Comparison of ENCODE assay signal across 17 cellular contexts in the genomic region with DNA sequence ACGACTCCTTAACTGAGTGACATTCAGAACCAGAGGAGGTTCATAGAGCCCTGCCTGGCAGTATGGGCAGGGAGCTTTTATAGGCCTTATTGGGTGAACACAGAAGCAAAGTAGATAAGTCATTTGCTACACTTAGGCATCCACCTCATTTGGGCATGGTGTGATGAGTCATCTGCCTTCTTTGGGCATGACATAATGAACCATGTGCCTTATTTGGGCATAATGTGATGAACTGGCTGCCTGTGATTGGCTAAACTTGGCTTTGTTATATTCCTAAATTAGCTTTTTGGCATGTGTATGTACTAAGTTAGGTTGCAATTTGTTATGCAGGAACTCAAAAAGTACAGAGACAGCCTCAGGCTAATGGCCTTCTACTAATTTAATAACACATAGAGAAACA.
DNase-seq lines count a peak whose midpoint lies in the region; ATAC-seq, FAIRE-seq and TF ChIP-seq lines count a peak whose summit lies in the region.
"Had no signal": no experiment of that assay in that cellular context is flagged by ENCODE, and none has a peak within 500 bp of the region (broad histone marks: within the 10 kb centered on the region; RNA-seq: fewer than 3 reads in every experiment).

No MANE protein-coding gene starts in this region.

- H2BK5ac ChIP-seq in H1 (ENCODE audit: low read depth, low read length) (no peak overlapping the region), mesenchymal stem cell (ENCODE audit: low read depth, low read length, poor library complexity, severe bottlenecking) (no peak overlapping the region)

- no peak overlapping the region for H4K8ac ChIP-seq in H1 (ENCODE audit: extremely low read depth, insufficient read depth, low read length)
- no peak overlapping the region for H4K8ac ChIP-seq in mesenchymal stem cell (ENCODE audit: low read length)

- no peak for TF ChIP-seq EP300 in H1 (IDR thresholded peaks at IDR 0.05; ENCODE audit: borderline replicate concordance in 1 of 2, low read depth in 2 of 2, low read length in 2 of 2)

- TF ChIP-seq POLR2A in H1 (IDR thresholded peaks at IDR 0.05; ENCODE audit: control extremely low read depth in 1 of 2, low read depth in 2 of 2, low read length in 2 of 2): no peak
- no peak for TF ChIP-seq POLR2A in testis (IDR thresholded peaks at IDR 0.05)

- no peaks in the 10 kb centered on the region for H3K4me1 ChIP-seq in HEK293 (ENCODE audit: control insufficient read depth, insufficient read depth, low read length)
- no peaks in the 10 kb centered on the region for H3K4me1 ChIP-seq in PC-3 (ENCODE audit: insufficient read depth, low read length)
- no peaks in the 10 kb centered on the region for H3K4me1 ChIP-seq in H1 (replicated peaks in 1 of 4; ENCODE audit: control insufficient read depth in 3 of 4, insufficient read depth in 4 of 4, low read length in 3 of 4)
- H3K4me1 ChIP-seq in mesenchymal stem cell (ENCODE audit: control insufficient read depth, insufficient read depth, low read depth, low read length): no peaks in the 10 kb centered on the region
- H3K4me1 ChIP-seq in testis: no peaks in the 10 kb centered on the region
- H3K4me1 ChIP-seq: uterus had no signal

- TF ChIP-seq CTCF in HEK293 (tag by site-specific recombination; IDR thresholded peaks at IDR 0.05) (no peak), PC-3 (conservative IDR thresholded peaks at IDR 0.05; ENCODE audit: low read depth, low read length) (no peak), H1 (IDR thresholded peaks at IDR 0.05; ENCODE audit: control extremely low read depth in 1 of 3, insufficient read depth in 1 of 3, low read depth in 1 of 3, low read length in 3 of 3) (no peak), testis (IDR thresholded peaks at IDR 0.05) (no peak)

- H3K27ac ChIP-seq in HEK293 (ENCODE audit: extremely low read depth, low read depth, low read length) (no peak overlapping the region), PC-3 (ENCODE audit: low read length) (no peak overlapping the region), H1 (ENCODE audit: low read depth, low read length) (no peak overlapping the region), mesenchymal stem cell (ENCODE audit: low read length, poor library complexity, severe bottlenecking) (no peak overlapping the region), testis (no peak overlapping the region)
- H3K27ac ChIP-seq: uterus had no signal

- POLR2A ChIA-PET in HEK293 (lab: Yijun Ruan, JAX) (no interaction called here), PC-3 (lab: Charles Lee; ENCODE audit: unreplicated experiment) (no interaction called here), H1 (lab: Charles Lee; ENCODE audit: partially characterized antibody) (no interaction called here)

- H3K4ac ChIP-seq in H1 (replicated peaks; ENCODE audit: insufficient read length, low read depth, low read length) (no peak overlapping the region), mesenchymal stem cell (ENCODE audit: low read depth in 1 of 2, low read length in 2 of 2) (no peak overlapping the region)

- H3K23me2 ChIP-seq in H1 (ENCODE audit: low read depth, low read length): no peaks in the 10 kb centered on the region

- no peaks in the 10 kb centered on the region for H3K9me2 ChIP-seq in PC-3 (replicated peaks; ENCODE audit: low read length)

- H2BK15ac ChIP-seq in H1 (ENCODE audit: low read length) (no peak overlapping the region), mesenchymal stem cell (ENCODE audit: low read depth, poor library complexity, severe bottlenecking) (no peak overlapping the region)

- H2BK12ac ChIP-seq in H1 (ENCODE audit: low read depth, low read length) (no peak overlapping the region), mesenchymal stem cell (ENCODE audit: low read length in 2 of 2) (no peak overlapping the region)

- H3K14ac ChIP-seq in H1 (ENCODE audit: insufficient read length) (no peak overlapping the region), mesenchymal stem cell (ENCODE audit: low read length in 2 of 2) (no peak overlapping the region)

- H4K5ac ChIP-seq in H1 (ENCODE audit: insufficient read length, low read depth, low read length): no peak overlapping the region

- H2BK120ac ChIP-seq in H1 (replicated peaks; ENCODE audit: low read depth, low read length) (no peak overlapping the region), mesenchymal stem cell (ENCODE audit: low read depth, low read length) (no peak overlapping the region)

- TF ChIP-seq RAD21 in H1 (IDR thresholded peaks at IDR 0.05 in 1 of 2, conservative IDR thresholded peaks at IDR 0.05 in 1 of 2; ENCODE audit: low read depth in 2 of 2, low read length in 2 of 2): no peak

- intact Hi-C loops in PC-3 (cut with micrococcal nuclease): no loop called here
- intact Hi-C loops in testis (cut with DNase I; ENCODE audit: low total_unique reads): no loop called here

- WGBS in H1 (ENCODE audit: extremely low coverage in 1 of 2, insufficient coverage in 1 of 2, insufficient read length in 1 of 2, insufficient replicate concordance in 2 of 2, low coverage in 1 of 2, low lambda C conversion rate in 2 of 2, missing lambda C conversion rate in 1 of 2), 2 experiments: 100% methylated on average over 1 of the region's 1 CpG; no CpG with 5 or more reads in 1 of the 2 experiments
- 92% methylated on average over 1 of the region's 1 CpG for WGBS in mesenchymal stem cell
- WGBS in testis, 2 donors: 56 to 80% methylated on average over 1 of the region's 1 CpG

- no peak for FAIRE-seq in H1 (lab: Jason Lieb, UNC)

- H3K56ac ChIP-seq in H1 (replicated peaks; ENCODE audit: insufficient read length, low read depth, low read length): no peak overlapping the region

- no TSS peak for BruUV-seq in PC-3 (replicated peaks; lab: Mats Ljungman, UMichigan)

- H3K79me2 ChIP-seq in PC-3 (ENCODE audit: low read length): no peaks in the 10 kb centered on the region
- H3K79me2 ChIP-seq in H1 (ENCODE audit: control insufficient read depth in 1 of 2, insufficient read depth in 2 of 2, low read length in 2 of 2): no peaks in the 10 kb centered on the region

- no peaks in the 10 kb centered on the region for H4K20me1 ChIP-seq in PC-3 (ENCODE audit: low read length)
- H4K20me1 ChIP-seq in H1 (replicated peaks in 1 of 2; ENCODE audit: control insufficient read depth in 1 of 2, insufficient read depth in 2 of 2, low read length in 2 of 2): no peaks in the 10 kb centered on the region

- H3K18ac ChIP-seq in H1 (ENCODE audit: extremely low read depth, low read length): no peak overlapping the region
- H3K18ac ChIP-seq in mesenchymal stem cell (ENCODE audit: low read depth in 1 of 2, low read length in 2 of 2): no peak overlapping the region

- no peak overlapping the region for H4K91ac ChIP-seq in H1 (replicated peaks; ENCODE audit: insufficient read length, low read length)
- H4K91ac ChIP-seq in mesenchymal stem cell (ENCODE audit: low read length): no peak overlapping the region

- no peak for ATAC-seq in PC-3

- H3K27me3 ChIP-seq in PC-3 (ENCODE audit: low read length) (no peaks in the 10 kb centered on the region), H1 (replicated peaks in 1 of 4; ENCODE audit: control insufficient read depth in 3 of 4, extremely low read depth in 1 of 4, insufficient read depth in 3 of 4, low read length in 3 of 4) (no peaks in the 10 kb centered on the region), mesenchymal stem cell (ENCODE audit: control insufficient read depth in 1 of 2, insufficient read depth in 1 of 2, low read length in 2 of 2) (no peaks in the 10 kb centered on the region), testis (no peaks in the 10 kb centered on the region)
- H3K27me3 ChIP-seq: uterus had no signal

- CTCF ChIA-PET in HEK293 (lab: Yijun Ruan, JAX) (interaction anchor here (0.8 kb wide), 1 partner anchor 1101 kb away, joined by 3 read pairs; no protein-coding TSS in a partner anchor), PC-3 (lab: Charles Lee) (no interaction called here), H1 (lab: Charles Lee; ENCODE audit: partially characterized antibody) (interaction anchor here (2.7 kb wide), 1 partner anchor 10 kb away, joined by 14 read pairs; no protein-coding TSS in a partner anchor)

- H3K4me3 ChIP-seq in HEK293 (ENCODE audit: low read depth, low read length): no peak overlapping the region
- H3K4me3 ChIP-seq in PC-3 (ENCODE audit: low read length): no peak overlapping the region
- H3K4me3 ChIP-seq in H1 (ENCODE audit: extremely low read depth in 1 of 4, insufficient read depth in 2 of 4, low read depth in 3 of 4, low read length in 4 of 4): no peak overlapping the region
- H3K4me3 ChIP-seq in mesenchymal stem cell (ENCODE audit: insufficient read depth in 1 of 2, low read depth in 1 of 2, low read length in 2 of 2): no peak overlapping the region
- H3K4me3 ChIP-seq in testis: no peak overlapping the region
- H3K4me3 ChIP-seq: uterus had no signal

- H3K9ac ChIP-seq in PC-3 (ENCODE audit: low read length) (no peak overlapping the region), H1 (replicated peaks in 1 of 4; ENCODE audit: extremely low read depth in 1 of 4, low read depth in 3 of 4, low read length in 3 of 4) (no peak overlapping the region), mesenchymal stem cell (ENCODE audit: low read length) (no peak overlapping the region)

- H3K23ac ChIP-seq in H1 (ENCODE audit: insufficient read length): no peak overlapping the region
- no peak overlapping the region for H3K23ac ChIP-seq in mesenchymal stem cell (ENCODE audit: low read length in 2 of 2)

- H2BK20ac ChIP-seq in H1 (ENCODE audit: low read length): no peak overlapping the region

- H2AK5ac ChIP-seq in H1 (ENCODE audit: low read depth, low read length) (no peak overlapping the region), mesenchymal stem cell (ENCODE audit: low read length, severe bottlenecking) (no peak overlapping the region)

- DNase-seq in PC-3 (peak; percentile 21), H1 (ENCODE audit: low read depth in 1 of 2, low spot score in 2 of 2) (no peak), mesenchymal stem cell (peak; percentile 24), T-helper 2 cell (no peak), testis (no peak), D341Med (ENCODE audit: low spot score) (no peak)
- DNase-seq: activated CD4-positive, CD25-positive, alpha-beta regulatory T cell treated with anti-CD3 and anti-CD28 coated beads, Interleukin-2, amount 50 U/mL, for 72 hours; activated naive CD8-positive, alpha-beta T cell treated with anti-CD3 and anti-CD28 coated beads for 36 hours; caudate nucleus; hippocampal formation; NCI-H2081; NCI-H526; posterior cingulate gyrus; stimulated activated CD4-positive, alpha-beta T cell treated with anti-CD3 and anti-CD28 coated beads, Interleukin-2, amount 100 ng/mL, for 48 hours; T1000; uterus had no signal

- H3K79me1 ChIP-seq in H1 (ENCODE audit: low read depth, low read length): no peaks in the 10 kb centered on the region
- no peaks in the 10 kb centered on the region for H3K79me1 ChIP-seq in mesenchymal stem cell (replicated peaks; ENCODE audit: low read length, poor library complexity, severe bottlenecking)

- H2AFZ ChIP-seq in PC-3 (ENCODE audit: low read length) (no peak overlapping the region), H1 (ENCODE audit: low read length) (no peak overlapping the region), mesenchymal stem cell (ENCODE audit: low read depth, low read length) (no peak overlapping the region)

- H3K9me3 ChIP-seq in HEK293 (ENCODE audit: control insufficient read depth, insufficient read depth, low read depth, low read length) (no peaks in the 10 kb centered on the region), PC-3 (ENCODE audit: low read length) (no peaks in the 10 kb centered on the region), H1 (ENCODE audit: insufficient read depth in 2 of 2, low read depth in 1 of 2, low read length in 1 of 2) (no peaks in the 10 kb centered on the region), mesenchymal stem cell (ENCODE audit: control insufficient read depth, low read length) (no peaks in the 10 kb centered on the region), testis (no peaks in the 10 kb centered on the region)
- H3K9me3 ChIP-seq: uterus had no signal

- H3K36me3 ChIP-seq in HEK293 (ENCODE audit: control insufficient read depth in 2 of 2, insufficient read depth in 1 of 2, low read length in 2 of 2): no peaks in the 10 kb centered on the region
- no peaks in the 10 kb centered on the region for H3K36me3 ChIP-seq in PC-3 (ENCODE audit: low read depth, low read length)
- H3K36me3 ChIP-seq in H1 (ENCODE audit: control insufficient read depth in 2 of 4, insufficient read depth in 4 of 4, low read length in 3 of 4): no peaks in the 10 kb centered on the region
- H3K36me3 ChIP-seq in mesenchymal stem cell (ENCODE audit: control insufficient read depth in 1 of 2, insufficient read depth in 2 of 2, low read depth in 1 of 2, low read length in 2 of 2): no peaks in the 10 kb centered on the region
- no peaks in the 10 kb centered on the region for H3K36me3 ChIP-seq in testis (ENCODE audit: low read depth, missing control alignments)

- H3F3A ChIP-seq in PC-3 (ENCODE audit: low read length, unreplicated experiment): no peaks in the 10 kb centered on the region

- H3K4me2 ChIP-seq in PC-3 (ENCODE audit: low read length): no peak overlapping the region
- H3K4me2 ChIP-seq in H1 (ENCODE audit: insufficient read depth in 1 of 2, low read depth in 2 of 2, low read length in 2 of 2): no peak overlapping the region
- H3K4me2 ChIP-seq in mesenchymal stem cell (ENCODE audit: low read length, poor library complexity, severe bottlenecking): no peak overlapping the region

Comparison
In these comparisons a context has a peak if more than half of its experiments do, and no peak if none do; other contexts are left out.
1. DNase-seq: peak in PC-3 (single experiment) and mesenchymal stem cell (single experiment); none in H1 (0 of 2), T-helper 2 cell (0 of 5), testis (single experiment) and D341Med (single experiment).